12 cellular contexts compared by ENCODE assay signal in genomic region chr12:74747305-74747704, GRCh38.
DNase-seq lines count a peak whose midpoint lies in the region; ATAC-seq and TF ChIP-seq lines count a peak whose summit lies in the region.
"Had no signal": no experiment of that assay in that cellular context is flagged by ENCODE, and none has a peak within 500 bp of the region (broad histone marks: within the 10 kb centered on the region; RNA-seq: fewer than 3 reads in every experiment).

No MANE protein-coding gene starts in this region.

- H2AK5ac ChIP-seq in H9 (ENCODE audit: insufficient read length, low read length): no peak overlapping the region

- H3K36me3 ChIP-seq in OCI-LY3 (replicated peaks; ENCODE audit: low read depth, low read length): no peaks in the 10 kb centered on the region
- H3K36me3 ChIP-seq in endodermal cell (ENCODE audit: control insufficient read depth, insufficient read depth, low read length): no peaks in the 10 kb centered on the region
- H3K36me3 ChIP-seq: heart right ventricle, suprapubic skin had no signal

- H3K27me3 ChIP-seq in H9 (ENCODE audit: insufficient read depth, low read length) (no peaks in the 10 kb centered on the region), OCI-LY3 (ENCODE audit: low read depth, low read length) (no peaks in the 10 kb centered on the region), endodermal cell (ENCODE audit: control insufficient read depth, insufficient read depth, low read length, poor library complexity, severe bottlenecking) (no peaks in the 10 kb centered on the region)
- H3K27me3 ChIP-seq: heart right ventricle, suprapubic skin had no signal

- TF ChIP-seq CTCF in H9 (conservative IDR thresholded peaks at IDR 0.05) (peak; percentile 36; the same call in 1 of the 3 replicates), OCI-LY3 (IDR thresholded peaks at IDR 0.05; ENCODE audit: low read depth, low read length) (peak; percentile 37; the same call in 1 of the 2 replicates), endodermal cell (conservative IDR thresholded peaks at IDR 0.05) (peak; percentile 56), retinal pigment epithelial cell (conservative IDR thresholded peaks at IDR 0.05; ENCODE audit: low read depth, low read length) (peak; percentile 52), endothelial cell (IDR thresholded peaks at IDR 0.05; ENCODE audit: unreplicated experiment) (no peak)

- no peak overlapping the region for H2BK20ac ChIP-seq in H9 (ENCODE audit: low read depth, low read length, poor library complexity, severe bottlenecking)

- H4K5ac ChIP-seq in H9 (ENCODE audit: insufficient read length, low read depth, low read length): no peak overlapping the region

- no peak overlapping the region for H3K4me2 ChIP-seq in H9 (ENCODE audit: insufficient read depth, insufficient read length, low read length)
- H3K4me2 ChIP-seq in OCI-LY3 (ENCODE audit: low read length): no peak overlapping the region

- H3K4me3 Mint-ChIP-seq in H9: no peak overlapping the region
- no peak overlapping the region for H3K4me3 Mint-ChIP-seq in endodermal cell
- no peak overlapping the region for H3K4me3 Mint-ChIP-seq in activated T-cell treated with anti-CD3 and anti-CD28 coated beads, Interleukin-2, amount 50 U/mL, for 4 hours
- H3K4me3 Mint-ChIP-seq in T-cell: no peak overlapping the region
- H3K4me3 Mint-ChIP-seq in endothelial cell (ENCODE audit: unreplicated experiment): no peak overlapping the region

- H3K4me1 Mint-ChIP-seq in H9: no peaks in the 10 kb centered on the region
- H3K4me1 Mint-ChIP-seq in endodermal cell: no peaks in the 10 kb centered on the region
- no peaks in the 10 kb centered on the region for H3K4me1 Mint-ChIP-seq in activated T-cell treated with anti-CD3 and anti-CD28 coated beads, Interleukin-2, amount 50 U/mL, for 4 hours (ENCODE audit: low read depth)
- no peaks in the 10 kb centered on the region for H3K4me1 Mint-ChIP-seq in T-cell
- no peaks in the 10 kb centered on the region for H3K4me1 Mint-ChIP-seq in endothelial cell (ENCODE audit: unreplicated experiment)

- H3K56ac ChIP-seq in H9 (ENCODE audit: insufficient read length, low read depth, low read length): no peak overlapping the region

- H3K27me3 Mint-ChIP-seq in H9 (ENCODE audit: low read depth) (no peaks in the 10 kb centered on the region), endodermal cell (ENCODE audit: insufficient read depth) (no peaks in the 10 kb centered on the region), T-cell (no peaks in the 10 kb centered on the region), endothelial cell (ENCODE audit: unreplicated experiment) (peaks cover 3% of the 10 kb centered on the region)
- no peaks in the 10 kb centered on the region for H3K27me3 Mint-ChIP-seq in activated T-cell treated with anti-CD3 and anti-CD28 coated beads, Interleukin-2, amount 50 U/mL, for 4 hours (ENCODE audit: low read depth)

- H4K91ac ChIP-seq in H9 (ENCODE audit: insufficient read length, low read depth, low read length): no peak overlapping the region

- no peak overlapping the region for H2BK15ac ChIP-seq in H9 (ENCODE audit: low read depth, low read length)

- H3K4me1 ChIP-seq in H9 (ENCODE audit: insufficient read depth, low read length): no peaks in the 10 kb centered on the region
- no peaks in the 10 kb centered on the region for H3K4me1 ChIP-seq in OCI-LY3 (ENCODE audit: low read length)
- H3K4me1 ChIP-seq in endodermal cell (ENCODE audit: control insufficient read depth, insufficient read depth, low read length): no peaks in the 10 kb centered on the region
- H3K4me1 ChIP-seq: heart right ventricle, suprapubic skin had no signal

- no peak overlapping the region for H3K4ac ChIP-seq in H9 (ENCODE audit: low read depth, low read length)

- no peak overlapping the region for H3K27ac Mint-ChIP-seq in H9
- no peak overlapping the region for H3K27ac Mint-ChIP-seq in endodermal cell
- H3K27ac Mint-ChIP-seq in T-cell: no peak overlapping the region
- no peak overlapping the region for H3K27ac Mint-ChIP-seq in endothelial cell (ENCODE audit: unreplicated experiment)

- no peak overlapping the region for H2BK120ac ChIP-seq in H9 (ENCODE audit: low read depth, low read length, poor library complexity, severe bottlenecking)

- no peak overlapping the region for H3K14ac ChIP-seq in H9 (ENCODE audit: insufficient read depth, low read length)

- no peak overlapping the region for H3K4me3 ChIP-seq in OCI-LY3 (ENCODE audit: low read length)
- H3K4me3 ChIP-seq in endodermal cell (ENCODE audit: low read length): no peak overlapping the region
- H3K4me3 ChIP-seq in retinal pigment epithelial cell (ENCODE audit: low read length): no peak overlapping the region
- H3K4me3 ChIP-seq: heart right ventricle, suprapubic skin had no signal

- POLR2A ChIA-PET in T-cell (lab: Charles Lee): no interaction called here

- H3K27ac ChIP-seq in H9 (ENCODE audit: insufficient read length, low read depth, low read length): no peak overlapping the region
- no peak overlapping the region for H3K27ac ChIP-seq in OCI-LY3 (ENCODE audit: low read length)
- no peak overlapping the region for H3K27ac ChIP-seq in endodermal cell (ENCODE audit: low read depth, low read length)
- H3K27ac ChIP-seq: heart right ventricle, suprapubic skin had no signal

- no peak overlapping the region for H3T11ph ChIP-seq in H9 (ENCODE audit: low read length)

- H3K9me3 Mint-ChIP-seq in H9 (no peaks in the 10 kb centered on the region; a peak in 1 of 5 replicates), endodermal cell (peaks cover 3% of the 10 kb centered on the region), T-cell (peaks cover 0 to 4% (median 0%) of the 10 kb centered on the region in 3 donors), endothelial cell (ENCODE audit: unreplicated experiment) (no peaks in the 10 kb centered on the region)
- H3K9me3 Mint-ChIP-seq in activated T-cell treated with anti-CD3 and anti-CD28 coated beads, Interleukin-2, amount 50 U/mL, for 4 hours: no peaks in the 10 kb centered on the region

- no peak overlapping the region for H2BK5ac ChIP-seq in H9 (ENCODE audit: insufficient read length, low read length)

- no peak overlapping the region for H4K8ac ChIP-seq in H9 (replicated peaks; ENCODE audit: insufficient read length, low read depth, low read length)

- H4K20me1 ChIP-seq in H9 (ENCODE audit: control insufficient read depth, insufficient read depth, insufficient read length) (no peaks in the 10 kb centered on the region), OCI-LY3 (ENCODE audit: insufficient read depth, low read length) (no peaks in the 10 kb centered on the region)

- H3K9ac ChIP-seq in H9 (ENCODE audit: extremely low read depth, insufficient read length, low read length): no peak overlapping the region
- no peak overlapping the region for H3K9ac ChIP-seq in OCI-LY3 (ENCODE audit: low read length)
- no peak overlapping the region for H3K9ac ChIP-seq in endodermal cell (ENCODE audit: extremely low read depth, low read length, poor library complexity, severe bottlenecking)

- no peaks in the 10 kb centered on the region for H3K79me1 ChIP-seq in H9 (ENCODE audit: insufficient read depth, low read depth, low read length, poor library complexity, severe bottlenecking)

- no peaks in the 10 kb centered on the region for H3K9me3 ChIP-seq in H9 (ENCODE audit: control insufficient read depth, low read depth, low read length)
- H3K9me3 ChIP-seq in OCI-LY3 (ENCODE audit: insufficient read depth, low read length): no peaks in the 10 kb centered on the region
- no peaks in the 10 kb centered on the region for H3K9me3 ChIP-seq in endodermal cell (ENCODE audit: control insufficient read depth, low read length)
- H3K9me3 ChIP-seq: heart right ventricle, suprapubic skin had no signal

- H3K36me3 Mint-ChIP-seq in H9 (ENCODE audit: insufficient read depth in 1 of 3, low read depth in 3 of 3): no peaks in the 10 kb centered on the region
- no peaks in the 10 kb centered on the region for H3K36me3 Mint-ChIP-seq in endodermal cell (ENCODE audit: low read depth)
- H3K36me3 Mint-ChIP-seq in activated T-cell treated with anti-CD3 and anti-CD28 coated beads, Interleukin-2, amount 50 U/mL, for 4 hours (ENCODE audit: insufficient read depth): no peaks in the 10 kb centered on the region
- no peaks in the 10 kb centered on the region for H3K36me3 Mint-ChIP-seq in T-cell
- no peaks in the 10 kb centered on the region for H3K36me3 Mint-ChIP-seq in endothelial cell (ENCODE audit: low read depth, unreplicated experiment)

- H2BK12ac ChIP-seq in H9 (ENCODE audit: insufficient read length, low read depth, low read length): no peak overlapping the region

- ATAC-seq in activated T-cell treated with anti-CD3 and anti-CD28 coated beads, Interleukin-2, amount 50 U/mL, for 4 hours: no peak
- no peak for ATAC-seq in T-cell (replicated peaks in 1 of 4)
- ATAC-seq: heart right ventricle had no signal

- CTCF ChIA-PET in T-cell (lab: Charles Lee): no interaction called here

- DNase-seq in H9 (no peak), endodermal cell (no peak), retinal pigment epithelial cell (ENCODE audit: low read depth) (peak; percentile 14), T-cell (no peak), endothelial cell (ENCODE audit: low spot score) (no peak)
- no peak for DNase-seq in activated T-cell treated with anti-CD3 and anti-CD28 coated beads, Interleukin-2, amount 50 U/mL, for 4 hours
- DNase-seq: central memory CD4-positive, alpha-beta T cell; heart right ventricle; NCI-H345; stimulated activated CD4-positive, alpha-beta T cell treated with anti-CD3 and anti-CD28 coated beads, Interleukin-4, amount 100 ng/mL, for 1 hour had no signal

- H3K23ac ChIP-seq in H9 (ENCODE audit: insufficient read length, low read depth, low read length): no peak overlapping the region

- no peak overlapping the region for H3K18ac ChIP-seq in H9 (ENCODE audit: insufficient read length, low read depth, low read length)

- no peaks in the 10 kb centered on the region for H3K23me2 ChIP-seq in H9 (ENCODE audit: insufficient read length, low read depth, low read length, poor library complexity, severe bottlenecking)

- H3K79me2 ChIP-seq in H9 (ENCODE audit: insufficient read depth, low read length) (no peaks in the 10 kb centered on the region), OCI-LY3 (ENCODE audit: low read length) (no peaks in the 10 kb centered on the region)

- H2AFZ ChIP-seq in H9 (ENCODE audit: low read length) (no peak overlapping the region), OCI-LY3 (ENCODE audit: low read depth, low read length) (no peak overlapping the region)
